In the genomic region with DNA sequence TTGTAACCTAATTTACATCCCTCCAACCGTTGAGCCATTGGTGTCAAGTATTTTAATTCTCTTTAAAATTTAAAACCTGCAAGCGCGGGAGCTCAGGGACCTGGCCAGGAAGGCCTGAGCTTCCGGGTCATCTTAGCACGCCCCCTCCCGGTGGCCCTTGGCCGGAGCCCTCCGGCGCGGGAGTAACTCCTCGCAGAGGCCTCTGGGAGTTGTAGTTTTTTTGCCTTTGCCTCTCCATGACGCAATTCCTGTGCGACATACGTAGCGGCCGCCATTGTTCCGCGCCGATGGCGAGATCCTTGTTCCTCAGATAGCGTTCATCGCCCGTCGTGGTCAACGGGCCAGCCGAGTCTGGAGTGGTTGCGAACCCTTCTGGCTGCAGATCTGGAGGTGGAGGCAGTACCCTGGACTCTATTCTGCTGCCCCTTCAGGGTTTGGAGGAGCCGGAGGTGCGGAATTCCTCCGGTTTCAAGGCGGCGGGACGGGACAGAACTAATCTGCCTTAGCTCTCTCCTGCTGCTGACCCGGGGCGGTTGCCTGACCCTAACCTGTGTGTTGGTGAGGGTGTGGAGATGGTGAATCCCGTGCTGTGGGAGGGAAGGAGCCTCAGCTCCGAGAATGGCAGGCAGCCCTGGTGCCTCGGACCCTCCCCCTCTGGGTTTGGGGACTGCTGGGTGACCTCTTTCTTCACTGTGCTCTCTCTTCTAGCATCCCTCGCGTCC, we compare ENCODE assay signal across 1 cellular context.
TF ChIP-seq lines count a peak whose summit lies in the region.

Gene ZNF268, plus strand, starts transcription at position 258 of the 722 bp plus-strand sequence. CDS start 503 bp downstream, outside the sequence.

TF ChIP-seq in HepG2, 621 proteins besides CTCF, POLR2A, EP300 and RAD21 (continued from another document and continues in another):
- TF ChIP-seq, protein P1, sequence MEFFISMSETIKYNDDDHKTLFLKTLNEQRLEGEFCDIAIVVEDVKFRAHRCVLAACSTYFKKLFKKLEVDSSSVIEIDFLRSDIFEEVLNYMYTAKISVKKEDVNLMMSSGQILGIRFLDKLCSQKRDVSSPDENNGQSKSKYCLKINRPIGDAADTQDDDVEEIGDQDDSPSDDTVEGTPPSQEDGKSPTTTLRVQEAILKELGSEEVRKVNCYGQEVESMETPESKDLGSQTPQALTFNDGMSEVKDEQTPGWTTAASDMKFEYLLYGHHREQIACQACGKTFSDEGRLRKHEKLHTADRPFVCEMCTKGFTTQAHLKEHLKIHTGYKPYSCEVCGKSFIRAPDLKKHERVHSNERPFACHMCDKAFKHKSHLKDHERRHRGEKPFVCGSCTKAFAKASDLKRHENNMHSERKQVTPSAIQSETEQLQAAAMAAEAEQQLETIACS (CRISPR knock-in tag; IDR thresholded peaks at IDR 0.05) = peak; percentile 70
- TF ChIP-seq NFKB2 (CRISPR knock-in tag; IDR thresholded peaks at IDR 0.05; ENCODE audit: borderline replicate concordance) (peak; percentile 74; the same call in 1 of the 2 replicates), AHR (CRISPR knock-in tag; IDR thresholded peaks at IDR 0.05) (peak; percentile 80), ARNT (IDR thresholded peaks at IDR 0.05) (no peak), KLF11 (CRISPR knock-in tag; IDR thresholded peaks at IDR 0.05) (peak; percentile 63; the same call in 1 of the 2 replicates), CBX1 (IDR thresholded peaks at IDR 0.05; ENCODE audit: low read depth) (peak; percentile 56), MXD3 (CRISPR knock-in tag; IDR thresholded peaks at IDR 0.05) (peak; percentile 54; the same call in 1 of the 2 replicates), ZMYM3 (CRISPR knock-in tag; IDR thresholded peaks at IDR 0.05) (no peak), ZNF558 (CRISPR knock-in tag; IDR thresholded peaks at IDR 0.05; ENCODE audit: borderline replicate concordance) (no peak), THAP11 (CRISPR knock-in tag; IDR thresholded peaks at IDR 0.05) (peak; percentile 100), ASH2L (IDR thresholded peaks at IDR 0.05; ENCODE audit: insufficient read length, low read depth, low read length) (peak; percentile 94), ZNF44 (CRISPR knock-in tag; IDR thresholded peaks at IDR 0.05) (peak; percentile 83; the same call in 1 of the 2 replicates), ZBTB39 (CRISPR knock-in tag; IDR thresholded peaks at IDR 0.05) (peak; percentile 64; the same call in 1 of the 2 replicates), BRD4 (CRISPR knock-in tag; IDR thresholded peaks at IDR 0.05) (peak; percentile 24; the same call in 1 of the 2 replicates), ZNF737 (CRISPR knock-in tag; IDR thresholded peaks at IDR 0.05; ENCODE audit: borderline replicate concordance) (no peak), NPAS2 (CRISPR knock-in tag; IDR thresholded peaks at IDR 0.05; ENCODE audit: borderline replicate concordance) (no peak), ZNF383 (CRISPR knock-in tag; IDR thresholded peaks at IDR 0.05; ENCODE audit: borderline replicate concordance) (no peak), ZNF207 (IDR thresholded peaks at IDR 0.05; ENCODE audit: borderline replicate concordance) (no peak), ZNF670 (CRISPR knock-in tag; IDR thresholded peaks at IDR 0.05; ENCODE audit: borderline replicate concordance) (0 out of 2 replicates have a peak, but pooled peaks have one; percentile 46), IRX3 (CRISPR knock-in tag; IDR thresholded peaks at IDR 0.05; ENCODE audit: borderline replicate concordance, low read depth) (no peak), POGK (CRISPR knock-in tag; conservative IDR thresholded peaks at IDR 0.05) (no peak), DPF2 (CRISPR knock-in tag; IDR thresholded peaks at IDR 0.05; ENCODE audit: borderline replicate concordance, low read depth) (no peak), ZKSCAN5 (CRISPR knock-in tag; IDR thresholded peaks at IDR 0.05) (no peak), GZF1 (CRISPR knock-in tag; IDR thresholded peaks at IDR 0.05) (no peak), ZSCAN31 (CRISPR knock-in tag; IDR thresholded peaks at IDR 0.05; ENCODE audit: low read depth) (peak; percentile 80; the same call in 1 of the 2 replicates), FOXM1 (CRISPR knock-in tag; IDR thresholded peaks at IDR 0.05) (no peak), SP1 (IDR thresholded peaks at IDR 0.05) (no peak), SP1 (CRISPR knock-in tag; IDR thresholded peaks at IDR 0.05) (peak; percentile 59; the same call in 1 of the 2 replicates), ZNF556 (CRISPR knock-in tag; IDR thresholded peaks at IDR 0.05; ENCODE audit: borderline replicate concordance) (peak; percentile 79; the same call in 1 of the 2 replicates), NFRKB (IDR thresholded peaks at IDR 0.05) (no peak), POLR2G (IDR thresholded peaks at IDR 0.05; ENCODE audit: low read depth, low read length) (peak; percentile 83), RXRB (CRISPR knock-in tag; IDR thresholded peaks at IDR 0.05; ENCODE audit: borderline replicate concordance) (0 out of 2 replicates have a peak, but pooled peaks have one; percentile 46), MXD4 (CRISPR knock-in tag; IDR thresholded peaks at IDR 0.05) (peak; percentile 55; the same call in 1 of the 2 replicates), PBX3 (CRISPR knock-in tag; IDR thresholded peaks at IDR 0.05; ENCODE audit: borderline replicate concordance) (no peak), ZHX2 (IDR thresholded peaks at IDR 0.05; ENCODE audit: low read depth) (peak; percentile 98), ZHX2 (CRISPR knock-in tag; IDR thresholded peaks at IDR 0.05; ENCODE audit: borderline replicate concordance) (no peak), DR1 (CRISPR knock-in tag; IDR thresholded peaks at IDR 0.05) (no peak), KMT2B (CRISPR knock-in tag; IDR thresholded peaks at IDR 0.05) (peak; percentile 97), HOXA7 (CRISPR knock-in tag; IDR thresholded peaks at IDR 0.05) (no peak), ZNF879 (CRISPR knock-in tag; IDR thresholded peaks at IDR 0.05) (no peak)
- TF ChIP-seq, protein P2, sequence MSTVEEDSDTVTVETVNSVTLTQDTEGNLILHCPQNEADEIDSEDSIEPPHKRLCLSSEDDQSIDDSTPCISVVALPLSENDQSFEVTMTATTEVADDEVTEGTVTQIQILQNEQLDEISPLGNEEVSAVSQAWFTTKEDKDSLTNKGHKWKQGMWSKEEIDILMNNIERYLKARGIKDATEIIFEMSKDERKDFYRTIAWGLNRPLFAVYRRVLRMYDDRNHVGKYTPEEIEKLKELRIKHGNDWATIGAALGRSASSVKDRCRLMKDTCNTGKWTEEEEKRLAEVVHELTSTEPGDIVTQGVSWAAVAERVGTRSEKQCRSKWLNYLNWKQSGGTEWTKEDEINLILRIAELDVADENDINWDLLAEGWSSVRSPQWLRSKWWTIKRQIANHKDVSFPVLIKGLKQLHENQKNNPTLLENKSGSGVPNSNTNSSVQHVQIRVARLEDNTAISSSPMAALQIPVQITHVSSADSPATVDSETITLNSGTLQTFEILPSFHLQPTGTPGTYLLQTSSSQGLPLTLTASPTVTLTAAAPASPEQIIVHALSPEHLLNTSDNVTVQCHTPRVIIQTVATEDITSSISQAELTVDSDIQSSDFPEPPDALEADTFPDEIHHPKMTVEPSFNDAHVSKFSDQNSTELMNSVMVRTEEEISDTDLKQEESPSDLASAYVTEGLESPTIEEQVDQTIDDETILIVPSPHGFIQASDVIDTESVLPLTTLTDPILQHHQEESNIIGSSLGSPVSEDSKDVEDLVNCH (CRISPR knock-in tag; IDR thresholded peaks at IDR 0.05) = no peak
- TF ChIP-seq, protein P3, sequence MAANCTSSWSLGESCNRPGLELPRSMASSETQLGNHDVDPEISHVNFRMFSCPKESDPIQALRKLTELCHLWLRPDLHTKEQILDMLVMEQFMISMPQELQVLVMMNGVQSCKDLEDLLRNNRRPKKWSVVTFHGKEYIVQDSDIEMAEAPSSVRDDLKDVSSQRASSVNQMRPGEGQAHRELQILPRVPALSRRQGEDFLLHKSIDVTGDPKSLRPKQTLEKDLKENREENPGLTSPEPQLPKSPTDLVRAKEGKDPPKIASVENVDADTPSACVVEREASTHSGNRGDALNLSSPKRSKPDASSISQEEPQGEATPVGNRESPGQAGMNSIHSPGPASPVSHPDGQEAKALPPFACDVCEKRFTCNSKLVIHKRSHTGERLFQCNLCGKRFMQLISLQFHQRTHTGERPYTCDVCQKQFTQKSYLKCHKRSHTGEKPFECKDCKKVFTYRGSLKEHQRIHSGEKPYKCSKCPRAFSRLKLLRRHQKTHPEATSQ (CRISPR knock-in tag; IDR thresholded peaks at IDR 0.05; ENCODE audit: borderline replicate concordance) = no peak
- TF ChIP-seq, protein P4, sequence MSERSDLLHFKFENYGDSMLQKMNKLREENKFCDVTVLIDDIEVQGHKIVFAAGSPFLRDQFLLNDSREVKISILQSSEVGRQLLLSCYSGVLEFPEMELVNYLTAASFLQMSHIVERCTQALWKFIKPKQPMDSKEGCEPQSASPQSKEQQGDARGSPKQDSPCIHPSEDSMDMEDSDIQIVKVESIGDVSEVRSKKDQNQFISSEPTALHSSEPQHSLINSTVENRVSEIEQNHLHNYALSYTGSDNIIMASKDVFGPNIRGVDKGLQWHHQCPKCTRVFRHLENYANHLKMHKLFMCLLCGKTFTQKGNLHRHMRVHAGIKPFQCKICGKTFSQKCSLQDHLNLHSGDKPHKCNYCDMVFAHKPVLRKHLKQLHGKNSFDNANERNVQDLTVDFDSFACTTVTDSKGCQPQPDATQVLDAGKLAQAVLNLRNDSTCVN (CRISPR knock-in tag; IDR thresholded peaks at IDR 0.05; ENCODE audit: borderline replicate concordance) = peak; percentile 44; the same call in 1 of the 2 replicates
